Comparison of ENCODE assay signal across 27 cellular contexts in the genomic region with DNA sequence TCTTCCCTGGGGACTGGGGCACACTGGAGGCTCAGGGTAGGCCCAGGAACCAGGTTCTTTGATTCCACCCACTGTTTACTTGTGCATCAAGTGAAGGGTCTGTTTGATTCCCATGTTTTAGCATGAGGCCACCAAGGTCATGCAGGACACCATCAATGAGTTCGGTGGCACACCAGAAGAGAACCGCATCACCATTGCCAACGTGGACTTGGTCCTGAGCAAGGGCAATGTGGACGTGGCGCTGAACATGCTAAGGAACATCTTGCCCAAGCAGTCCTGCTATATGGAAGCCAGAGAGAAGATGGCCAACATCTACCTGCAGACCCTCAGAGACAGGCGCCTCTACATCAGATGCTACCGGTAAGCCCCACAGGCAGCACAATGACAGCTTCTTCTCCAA.
"Had no signal": no experiment of that assay in that cellular context is flagged by ENCODE, and none has a peak within 500 bp of the region (broad histone marks: within the 10 kb centered on the region; RNA-seq: fewer than 3 reads in every experiment).

No MANE protein-coding gene starts in this region.

- H3K4me1 ChIP-seq: SJCRH30 had no signal

- DNase-seq: activated CD4-positive, alpha-beta T cell treated with anti-CD3 and anti-CD28 coated beads for 48 hours; activated CD8-positive, alpha-beta T cell treated with anti-CD3 and anti-CD28 coated beads for 36 hours; activated effector memory CD4-positive, alpha-beta T cell treated with Interleukin-2 at 50 U/mL for 16 hours; activated naive CD4-positive, alpha-beta T cell treated with Interleukin-2 at 50 U/mL for 16 hours; activated T-cell treated with anti-CD3 and anti-CD28 coated beads, Interleukin-2, amount 50 U/mL, for 24 hours; brain microvascular endothelial cell; cerebellar nuclear complex; Karpas-422; MM.1S; NCI-H1105; NCI-H1436; NCI-H1694 treated with DMSO at 0.1 percent for 48 hours; NCI-H2029 treated with DMSO at 0.1 percent for 48 hours; NCI-H510A treated with DMSO at 0.1 percent for 48 hours; NCI-H69; Right ventricle myocardium superior; SJCRH30; SK-N-SH; T-helper 1 cell; WERI-Rb-1 had no signal

- H3K27ac Mint-ChIP-seq: activated CD8-positive, alpha-beta T cell treated with anti-CD3 and anti-CD28 coated beads for 36 hours; activated T-cell treated with anti-CD3 and anti-CD28 coated beads, Interleukin-2, amount 50 U/mL, for 24 hours; activated T-helper 1 cell treated with anti-CD3 and anti-CD28 coated beads, Interleukin-12 subunit alpha, Interleukin-12 subunit beta, Interleukin-2, Interleukin-4 antibody, amounts not matched to agents 30 ng/mL and 10 ng/mL and 1 ng/mL, durations not matched to agents 14 hours and 24 hours and 36 hours had no signal

- H3K9me3 ChIP-seq: Peyer's patch, SJCRH30, SK-N-SH had no signal

- H3K27me3 Mint-ChIP-seq: activated CD8-positive, alpha-beta T cell treated with anti-CD3 and anti-CD28 coated beads for 36 hours; activated T-cell treated with anti-CD3 and anti-CD28 coated beads, Interleukin-2, amount 50 U/mL, for 24 hours had no signal

- H3K4me3 ChIP-seq: cardiac muscle cell, K562, Peyer's patch, SJCRH30 had no signal

- ATAC-seq: activated CD4-positive, CD25-positive, alpha-beta regulatory T cell treated with anti-CD3 and anti-CD28 coated beads, Interleukin-2, amount 50 U/mL, for 24 hours; activated CD8-positive, alpha-beta T cell treated with anti-CD3 and anti-CD28 coated beads for 36 hours; activated naive CD4-positive, alpha-beta T cell treated with anti-CD3 and anti-CD28 coated beads, Interleukin-2, amount 50 U/mL, for 72 hours; K562 had no signal

- H3K4me3 Mint-ChIP-seq: activated CD8-positive, alpha-beta T cell treated with anti-CD3 and anti-CD28 coated beads for 36 hours; activated T-cell treated with anti-CD3 and anti-CD28 coated beads, Interleukin-2, amount 50 U/mL, for 24 hours; activated T-helper 1 cell treated with anti-CD3 and anti-CD28 coated beads, Interleukin-12 subunit alpha, Interleukin-12 subunit beta, Interleukin-2, Interleukin-4 antibody, amounts not matched to agents 30 ng/mL and 10 ng/mL and 1 ng/mL, durations not matched to agents 14 hours and 24 hours and 36 hours had no signal

- H3K36me3 Mint-ChIP-seq: activated naive CD4-positive, alpha-beta T cell treated with anti-CD3 and anti-CD28 coated beads, Interleukin-2, amount 50 U/mL, for 72 hours had no signal

- H3K27ac ChIP-seq: brain microvascular endothelial cell, cardiac muscle cell, Peyer's patch, RWPE1, SJCRH30, WERI-Rb-1 had no signal

- H3K9me3 Mint-ChIP-seq: activated CD8-positive, alpha-beta T cell treated with anti-CD3 and anti-CD28 coated beads for 36 hours; activated naive CD4-positive, alpha-beta T cell treated with anti-CD3 and anti-CD28 coated beads, Interleukin-2, amount 50 U/mL, for 72 hours; activated T-cell treated with anti-CD3 and anti-CD28 coated beads, Interleukin-2, amount 50 U/mL, for 24 hours; activated T-helper 1 cell treated with anti-CD3 and anti-CD28 coated beads, Interleukin-12 subunit alpha, Interleukin-12 subunit beta, Interleukin-2, Interleukin-4 antibody, amounts not matched to agents 30 ng/mL and 10 ng/mL and 1 ng/mL, durations not matched to agents 14 hours and 24 hours and 36 hours had no signal

- H3K36me3 ChIP-seq: brain microvascular endothelial cell, cardiac muscle cell, Peyer's patch, SJCRH30, WERI-Rb-1 had no signal

- H3K27me3 ChIP-seq: brain microvascular endothelial cell, cardiac muscle cell, Peyer's patch, SJCRH30 had no signal
